In genomic region chr11:49995559-49995958, GRCh38 we compare ENCODE assay signal across 8 cellular contexts. TPM values are rescaled to one million over a fixed set of nuclear protein-coding genes. Genes with fewer than 3 reads are reported as not detected.
DNase-seq lines count a peak whose midpoint lies in the region; ATAC-seq and TF ChIP-seq lines count a peak whose summit lies in the region.

No MANE protein-coding gene starts in this region.

- no peak overlapping the region for H3K27ac ChIP-seq in HEK293 (ENCODE audit: extremely low read depth, low read depth, low read length)
- H3K27ac ChIP-seq in lung (ENCODE audit: low read depth in 1 of 2, low read length in 1 of 2): no peak overlapping the region

- H3K4me1 ChIP-seq in HEK293 (ENCODE audit: control insufficient read depth, insufficient read depth, low read length): no peaks in the 10 kb centered on the region
- H3K4me1 ChIP-seq in lung (ENCODE audit: control insufficient read depth in 2 of 2, insufficient read depth in 2 of 2, low read length in 2 of 2): no peaks in the 10 kb centered on the region

- H3K36me3 ChIP-seq in HEK293 (ENCODE audit: control insufficient read depth in 2 of 2, insufficient read depth in 1 of 2, low read length in 2 of 2) (no peaks in the 10 kb centered on the region), lung (ENCODE audit: control insufficient read depth in 2 of 2, insufficient read depth in 2 of 2, low read length in 2 of 2) (no peaks in the 10 kb centered on the region)

- TF ChIP-seq CTCF in HEK293 (tag by site-specific recombination; IDR thresholded peaks at IDR 0.05): no peak
- no peak for TF ChIP-seq CTCF in lung (IDR thresholded peaks at IDR 0.05; ENCODE audit: control extremely low read depth, extremely low read depth)

- H3K9me3 ChIP-seq in HEK293 (ENCODE audit: control insufficient read depth, insufficient read depth, low read depth, low read length) (no peaks in the 10 kb centered on the region), lung (ENCODE audit: control insufficient read depth in 2 of 2, insufficient read depth in 1 of 2, low read length in 1 of 2) (no peaks in the 10 kb centered on the region)

- CTCF ChIA-PET in HEK293 (lab: Yijun Ruan, JAX): interaction anchor here (0.6 to 1.2 kb wide), 10 partner anchors 15 to 1875 kb away, joined by 3 to 4 read pairs (median 3); no protein-coding TSS in a partner anchor

- H3K4me3 ChIP-seq in HEK293 (ENCODE audit: low read depth, low read length): no peak overlapping the region
- no peak overlapping the region for H3K4me3 ChIP-seq in lung

- DNase-seq in DMS153 (lab: John Stamatoyannopoulos, UW): peak; percentile 42
- DNase-seq in NCI-H460 (ENCODE audit: extremely low read depth, low read depth): peak; percentile 52
- DNase-seq in amniotic epithelial cell (ENCODE audit: low read depth): peak; percentile 36
- DNase-seq in lung (ENCODE audit: low spot score): peak; percentile 50

- no peak for ATAC-seq in lung (ENCODE audit: insufficient read depth, low FRiP score)
- ATAC-seq in HG02759 (IDR thresholded peaks at IDR 0.05; ENCODE audit: unreplicated experiment): no peak
- ATAC-seq in GM21423 (IDR thresholded peaks at IDR 0.05; ENCODE audit: unreplicated experiment): no peak
- ATAC-seq in HG03520 (IDR thresholded peaks at IDR 0.05; ENCODE audit: unreplicated experiment): no peak

- no peaks in the 10 kb centered on the region for H3K27me3 ChIP-seq in lung (ENCODE audit: control insufficient read depth, insufficient read depth)

- POLR2A ChIA-PET in HEK293 (lab: Yijun Ruan, JAX): no interaction called here

- 42 to 43% methylated on average over 6 of the region's 6 CpGs for WGBS in lung, 2 donors

TF ChIP-seq in HEK293, 187 proteins besides CTCF, POLR2A, EP300 and RAD21 (continues in another document):
- no peak for TF ChIP-seq ZNF639 (tag by site-specific recombination; IDR thresholded peaks at IDR 0.05)
- TF ChIP-seq ZNF184 (tag by site-specific recombination; IDR thresholded peaks at IDR 0.05): peak; percentile 54; the same call in 1 of the 2 replicates
- TF ChIP-seq ZNF112 (tag by site-specific recombination; IDR thresholded peaks at IDR 0.05): no peak
- TF ChIP-seq SCRT1 (tag by site-specific recombination; IDR thresholded peaks at IDR 0.05; ENCODE audit: borderline replicate concordance): no peak
- peak; percentile 52; the same call in 1 of the 2 replicates for TF ChIP-seq ZNF37A (tag by site-specific recombination; IDR thresholded peaks at IDR 0.05)
- TF ChIP-seq PRDM2 (tag by site-specific recombination; IDR thresholded peaks at IDR 0.05; ENCODE audit: borderline replicate concordance): no peak
- TF ChIP-seq ZNF664 (tag by site-specific recombination; IDR thresholded peaks at IDR 0.05): no peak
- no peak for TF ChIP-seq PRDM10 (tag by site-specific recombination; IDR thresholded peaks at IDR 0.05)
- TF ChIP-seq ZNF214 (tag by site-specific recombination; IDR thresholded peaks at IDR 0.05; ENCODE audit: borderline replicate concordance): peak; percentile 36; the same call in 1 of the 2 replicates
- no peak for TF ChIP-seq ZNF837 (tag by site-specific recombination; IDR thresholded peaks at IDR 0.05)
- no peak for TF ChIP-seq ZNF423 (tag by site-specific recombination; IDR thresholded peaks at IDR 0.05)
- peak; percentile 95 for TF ChIP-seq ZNF660 (tag by site-specific recombination; IDR thresholded peaks at IDR 0.05)
- TF ChIP-seq PRDM1 (tag by site-specific recombination; IDR thresholded peaks at IDR 0.05): no peak
- no peak for TF ChIP-seq HOXC10 (CRISPR knock-in tag; IDR thresholded peaks at IDR 0.05)
- no peak for TF ChIP-seq ZNF473 (tag by site-specific recombination; IDR thresholded peaks at IDR 0.05)

RNA-seq across cellular contexts. Expression of gene OR4C12, which starts 13.2 kb away (rescaled TPM):
- total RNA-seq in NCI-H460 (2014; rRNA removed; shearing (Covaris generic)): not detected in 2 replicates
- polyA plus RNA-seq in NCI-H460 (2014; cell fraction: nucleus; rRNA removed): not detected in 2 replicates
- not detected for total RNA-seq in lung
- not detected for polyA plus RNA-seq in lung

RNA-seq across cellular contexts. Expression of gene OR4C45, which starts 37.1 kb away (rescaled TPM):
- not detected in 2 replicates for total RNA-seq in NCI-H460 (2014; rRNA removed; shearing (Covaris generic))
- polyA plus RNA-seq in NCI-H460 (2014; cell fraction: nucleus; rRNA removed): not detected in 2 replicates
- total RNA-seq in lung: not detected
- not detected for polyA plus RNA-seq in lung

RNA-seq across cellular contexts. Expression of gene OR4C13, which starts 43.4 kb away (rescaled TPM):
- total RNA-seq in NCI-H460 (2014; rRNA removed; shearing (Covaris generic)): not detected in 2 replicates
- polyA plus RNA-seq in NCI-H460 (2014; cell fraction: nucleus; rRNA removed): not detected in 2 replicates
- not detected for total RNA-seq in lung
- not detected for polyA plus RNA-seq in lung
